In the genomic region with DNA sequence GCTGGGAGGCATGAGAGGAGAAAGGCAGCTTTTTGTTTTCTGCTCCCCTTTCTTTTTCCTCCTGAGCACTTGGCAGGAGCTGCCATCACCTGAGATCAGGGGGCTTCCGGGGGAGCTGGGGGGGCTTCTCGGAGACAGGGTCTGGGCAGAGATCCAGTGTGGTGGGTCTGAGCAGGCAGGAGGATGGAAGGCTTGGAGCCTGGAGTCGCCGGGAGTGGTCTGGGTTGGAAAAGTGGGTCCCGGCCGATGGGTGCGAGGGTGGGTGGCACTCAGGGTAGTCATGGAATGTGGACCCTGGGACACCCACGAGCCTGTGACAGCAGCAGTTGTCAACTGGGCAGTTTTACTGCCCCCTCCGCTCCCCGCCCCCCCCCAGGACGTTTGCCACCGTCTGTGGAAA, we compare ENCODE assay signal across 27 cellular contexts. TPM values are rescaled to one million over a fixed set of nuclear protein-coding genes. Genes with fewer than 3 reads are reported as not detected.
DNase-seq lines count a peak whose midpoint lies in the region; ATAC-seq and TF ChIP-seq lines count a peak whose summit lies in the region.
"Had no signal": no experiment of that assay in that cellular context is flagged by ENCODE, and none has a peak within 500 bp of the region (broad histone marks: within the 10 kb centered on the region; RNA-seq: fewer than 3 reads in every experiment).

No MANE protein-coding gene starts in this region.

- H3K27ac Mint-ChIP-seq in brain (peak overlapping the region in 3 of 5 experiments; percentile 42 to 87 (median 66)), nephron (peak overlapping the region in 2 of 3 experiments; percentile 49 to 86)
- H3K27ac Mint-ChIP-seq in activated T-cell treated with anti-CD3 and anti-CD28 coated beads, Interleukin-2, amount 50 U/mL, for 72 hours, result no peak overlapping the region

- peaks cover 9% of the 10 kb centered on the region for H3K27me3 Mint-ChIP-seq in brain
- no peaks in the 10 kb centered on the region for H3K27me3 Mint-ChIP-seq in nephron (ENCODE audit: low read depth)
- H3K27me3 Mint-ChIP-seq in activated T-cell treated with anti-CD3 and anti-CD28 coated beads, Interleukin-2, amount 50 U/mL, for 72 hours (ENCODE audit: low read depth), result peaks cover 13% of the 10 kb centered on the region

- TF ChIP-seq CTCF in heart left ventricle (IDR thresholded peaks at IDR 0.05) (no peak), brain (conservative IDR thresholded peaks at IDR 0.05) (no peak), nephron (IDR thresholded peaks at IDR 0.05; ENCODE audit: unreplicated experiment in 3 of 3) (no peak), upper lobe of left lung (IDR thresholded peaks at IDR 0.05) (no peak)

- H3K4me3 Mint-ChIP-seq in brain (peak overlapping the region in 1 of 5 experiments; percentile 27), nephron (peak overlapping the region in 1 of 3 experiments; percentile 29)
- H3K4me3 Mint-ChIP-seq in activated T-cell treated with anti-CD3 and anti-CD28 coated beads, Interleukin-2, amount 50 U/mL, for 72 hours, result no peak overlapping the region
- H3K4me3 Mint-ChIP-seq: activated T-cell treated with anti-CD3 and anti-CD28 coated beads, Interleukin-2, amount 50 U/mL, for 24 hours; immature natural killer cell had no signal

- DNase-seq in heart left ventricle (no peak), left cardiac atrium (no peak), upper lobe of left lung (peak in 1 of 2 donors; percentile 50), ureter (ENCODE audit: low spot score) (no peak)
- DNase-seq in activated T-cell treated with anti-CD3 and anti-CD28 coated beads, Interleukin-2, amount 50 U/mL, for 72 hours, result no peak
- DNase-seq: 8988T; activated CD4-positive, alpha-beta T cell treated with anti-CD3 and anti-CD28 coated beads, Interleukin-2, amount 50 U/mL, for 1 hour; activated T-cell treated with anti-CD3 and anti-CD28 coated beads, Interleukin-2, amount 50 U/mL, for 24 hours; cerebellar nuclear complex; DMS79; GDM1; immature natural killer cell; mesenchymal stem cell; NCI-H1092; NCI-H1694; NCI-H446 treated with DMSO at 0.1 percent for 48 hours; NCI-H774; Peyer's patch; right lobe of liver; SJCRH30; stimulated activated CD4-positive, alpha-beta T cell treated with anti-CD3 and anti-CD28 coated beads, Interleukin-4, amount 100 ng/mL, for 1 hour; T1000; transverse colon had no signal

- H3K36me3 ChIP-seq in heart left ventricle (peaks cover 0 to 53% (median 47%) of the 10 kb centered on the region in 9 donors), upper lobe of left lung (peaks cover 3 to 50% (median 43%) of the 10 kb centered on the region in 4 donors)

- H3K4me1 Mint-ChIP-seq in brain (peaks cover 39% of the 10 kb centered on the region), nephron (peaks cover 35% of the 10 kb centered on the region)
- peaks cover 30% of the 10 kb centered on the region for H3K4me1 Mint-ChIP-seq in activated T-cell treated with anti-CD3 and anti-CD28 coated beads, Interleukin-2, amount 50 U/mL, for 72 hours (ENCODE audit: low read depth)

- ATAC-seq in heart left ventricle (no peak), left cardiac atrium (no peak), upper lobe of left lung (ENCODE audit: low FRiP score in 2 of 2) (no peak), HG02973 (IDR thresholded peaks at IDR 0.05; ENCODE audit: unreplicated experiment) (no peak)
- ATAC-seq in activated T-cell treated with anti-CD3 and anti-CD28 coated beads, Interleukin-2, amount 50 U/mL, for 72 hours (replicated peaks in 1 of 2), result no peak
- ATAC-seq: left colon had no signal

- H3K27ac ChIP-seq in heart left ventricle (peak overlapping the region in 10 of 12 donors; percentile 23 to 82 (median 68)), upper lobe of left lung (peak overlapping the region; percentile 60 to 78 (median 76))
- H3K27ac ChIP-seq: Peyer's patch, right lobe of liver, SJCRH30, transverse colon had no signal

- peaks cover 0 to 27% (median 0%) of the 10 kb centered on the region in 9 donors for H3K27me3 ChIP-seq in heart left ventricle
- H3K27me3 ChIP-seq in upper lobe of left lung, result peaks cover 0 to 12% (median 1%) of the 10 kb centered on the region in 4 donors
- H3K27me3 ChIP-seq: right lobe of liver, SJCRH30 had no signal

- H3K9me3 Mint-ChIP-seq in brain, result peaks cover 0 to 5% (median 0%) of the 10 kb centered on the region in 5 experiments
- no peaks in the 10 kb centered on the region for H3K9me3 Mint-ChIP-seq in nephron
- no peaks in the 10 kb centered on the region for H3K9me3 Mint-ChIP-seq in activated T-cell treated with anti-CD3 and anti-CD28 coated beads, Interleukin-2, amount 50 U/mL, for 72 hours
- H3K9me3 Mint-ChIP-seq: activated T-cell treated with anti-CD3 and anti-CD28 coated beads, Interleukin-2, amount 50 U/mL, for 24 hours; immature natural killer cell had no signal

- WGBS in heart left ventricle, 4 donors, result 39 to 64% (median 61%) methylated on average over 7 to 12 of the region's 12 CpGs
- 66 to 70% methylated on average over 11 to 12 of the region's 12 CpGs for WGBS in upper lobe of left lung, 2 donors

- H3K9me3 ChIP-seq in heart left ventricle, result no peaks in the 10 kb centered on the region
- no peaks in the 10 kb centered on the region for H3K9me3 ChIP-seq in upper lobe of left lung
- H3K9me3 ChIP-seq: Peyer's patch, right lobe of liver, SJCRH30, transverse colon had no signal

- TF ChIP-seq POLR2A in heart left ventricle (IDR thresholded peaks at IDR 0.05) (no peak), upper lobe of left lung (IDR thresholded peaks at IDR 0.05) (no peak)

- intact Hi-C loops in heart left ventricle (cut with DNase I) (loop anchor here in 2 of 10 donors (5.0 to 10.0 kb wide), 3 partner anchors 80 to 292 kb away; partner anchors contain the start of genes AKT1S1 (in 1 of the 2), AP2A1 (in 1 of the 2) and TBC1D17 (in 1 of the 2)), left cardiac atrium (cut with DNase I) (loop anchor here in 1 of 2 donors (10.0 kb wide), 1 partner anchor 118 kb away; no protein-coding TSS in a partner anchor)

- no peak for TF ChIP-seq EP300 in upper lobe of left lung (IDR thresholded peaks at IDR 0.05)

- H3K36me3 Mint-ChIP-seq in brain, result peaks cover 35% of the 10 kb centered on the region
- peaks cover 38% of the 10 kb centered on the region for H3K36me3 Mint-ChIP-seq in nephron (ENCODE audit: low read depth)
- peaks cover 14 to 26% of the 10 kb centered on the region in 2 donors for H3K36me3 Mint-ChIP-seq in activated T-cell treated with anti-CD3 and anti-CD28 coated beads, Interleukin-2, amount 50 U/mL, for 72 hours (ENCODE audit: insufficient read depth in 2 of 2)

- H3K4me1 ChIP-seq in heart left ventricle, result peaks cover 0 to 62% (median 32%) of the 10 kb centered on the region in 12 donors
- H3K4me1 ChIP-seq in upper lobe of left lung, result peaks cover 32 to 53% (median 43%) of the 10 kb centered on the region in 4 donors

- H3K4me3 ChIP-seq in heart left ventricle (peak overlapping the region in 2 of 12 donors; percentile 58 to 60), upper lobe of left lung (peak overlapping the region in 3 of 4 donors; percentile 44 to 55 (median 51))
- H3K4me3 ChIP-seq: Peyer's patch, right lobe of liver, SJCRH30, transverse colon had no signal

RNA-seq across cellular contexts. Expression of gene ADM5, which starts 2.2 kb away (rescaled TPM):
- total RNA-seq in heart left ventricle, result 1 to 10 TPM in 1 of 9 donors, under 1 TPM in 7, not detected in 1; 0.14 to 1.6 (median 0.48) TPM
- polyA plus RNA-seq in heart left ventricle, result under 1 TPM; 0.58 to 0.76 TPM
- 1 to 10 TPM; 1.1 to 1.2 TPM for total RNA-seq in left cardiac atrium
- 1.7 TPM for polyA plus RNA-seq in brain (ENCODE audit: insufficient read depth, low read depth, low replicate concordance)
- total RNA-seq in upper lobe of left lung, result 1 to 10 TPM in 4 of 6 donors, under 1 TPM in 1, not detected in 1; 0.55 to 3.0 (median 1.5) TPM
- total RNA-seq in activated T-cell treated with anti-CD3 and anti-CD28 coated beads, Interleukin-2, amount 50 U/mL, for 72 hours, result 1 to 10 TPM; 4.1 to 8.1 TPM
- 4.1 TPM for total RNA-seq in ureter

RNA-seq across cellular contexts. Expression of gene CPT1C, which starts 3.8 kb away (rescaled TPM):
- 1 to 10 TPM in 8 of 9 donors, under 1 TPM in 1; 1.00 to 6.0 (median 2.2) TPM for total RNA-seq in heart left ventricle
- polyA plus RNA-seq in heart left ventricle, result 1 to 10 TPM; 3.0 to 3.1 TPM
- 1 to 10 TPM; 4.7 to 5.1 TPM for total RNA-seq in left cardiac atrium
- 65.1 TPM for polyA plus RNA-seq in brain (ENCODE audit: insufficient read depth, low read depth, low replicate concordance)
- total RNA-seq in upper lobe of left lung, result 10 to 100 TPM in 1 of 6 donors, 1 to 10 TPM in 2, under 1 TPM in 1, not detected in 2; 0.46 to 17.2 (median 4.6) TPM
- 1 to 10 TPM; 1.9 to 2.3 TPM for total RNA-seq in activated T-cell treated with anti-CD3 and anti-CD28 coated beads, Interleukin-2, amount 50 U/mL, for 72 hours
- total RNA-seq in ureter, result 3.1 TPM
- polyA plus RNA-seq: immature natural killer cell had no signal

RNA-seq across cellular contexts. Expression of gene PRMT1, which starts 10.1 kb away (rescaled TPM):
- 100 to 1,000 TPM; 106 to 170 (median 124) TPM for total RNA-seq in heart left ventricle
- polyA plus RNA-seq in heart left ventricle, result 100 to 1,000 TPM; 113 to 283 TPM
- total RNA-seq in left cardiac atrium, result 100 to 1,000 TPM; 137 to 159 TPM
- 243 TPM for polyA plus RNA-seq in brain (ENCODE audit: insufficient read depth, low read depth, low replicate concordance)
- 100 to 1,000 TPM in 2 of 6 donors, 10 to 100 TPM in 4; 65.6 to 155 (median 82.0) TPM for total RNA-seq in upper lobe of left lung
- 100 to 1,000 TPM; 201 to 251 TPM for total RNA-seq in activated T-cell treated with anti-CD3 and anti-CD28 coated beads, Interleukin-2, amount 50 U/mL, for 72 hours
- total RNA-seq in ureter, result 166 TPM

RNA-seq across cellular contexts. Expression of gene BCL2L12, which starts 21.4 kb away (rescaled TPM):
- 10 to 100 TPM in 5 of 9 donors, 1 to 10 TPM in 4; 5.9 to 15.9 (median 10.0) TPM for total RNA-seq in heart left ventricle
- polyA plus RNA-seq in heart left ventricle, result 10 to 100 TPM; 14.2 to 18.6 TPM
- 10 to 100 TPM; 12.0 to 12.5 TPM for total RNA-seq in left cardiac atrium
- 11.5 TPM for polyA plus RNA-seq in brain (ENCODE audit: insufficient read depth, low read depth, low replicate concordance)
- total RNA-seq in upper lobe of left lung, result 10 to 100 TPM in 3 of 6 donors, 1 to 10 TPM in 3; 4.2 to 21.3 (median 14.1) TPM
- 10 to 100 TPM; 80.3 to 82.6 TPM for total RNA-seq in activated T-cell treated with anti-CD3 and anti-CD28 coated beads, Interleukin-2, amount 50 U/mL, for 72 hours
- 12.6 TPM for total RNA-seq in ureter

RNA-seq across cellular contexts. Expression of gene IRF3, which starts 21.5 kb away (rescaled TPM):
- 10 to 100 TPM; 23.1 to 55.7 (median 30.5) TPM for total RNA-seq in heart left ventricle
- 10 to 100 TPM; 35.1 to 68.0 TPM for polyA plus RNA-seq in heart left ventricle
- total RNA-seq in left cardiac atrium, result 10 to 100 TPM; 46.3 to 48.1 TPM
- 80.8 TPM for polyA plus RNA-seq in brain (ENCODE audit: insufficient read depth, low read depth, low replicate concordance)
- total RNA-seq in upper lobe of left lung, result 100 to 1,000 TPM in 3 of 6 donors, 10 to 100 TPM in 3; 50.5 to 210 (median 99.1) TPM
- 100 to 1,000 TPM; 135 to 141 TPM for total RNA-seq in activated T-cell treated with anti-CD3 and anti-CD28 coated beads, Interleukin-2, amount 50 U/mL, for 72 hours
- 108 TPM for total RNA-seq in ureter
